Comparison of ENCODE assay signal across 1 cellular context in genomic region chr5:177338251-177339106, GRCh38.
A peak's percentile ranks its signal among the peaks of the same experiment; 100 is the strongest.
TF ChIP-seq lines count a peak whose summit lies in the region.

No MANE protein-coding gene starts in this region.

TF ChIP-seq in HepG2, 621 proteins besides CTCF, POLR2A, EP300 and RAD21:
- TF ChIP-seq AGO2 (optimal IDR thresholded peaks at IDR 0.05; ENCODE audit: low read depth, low read length) (peak; percentile 43), ETS1 (CRISPR knock-in tag; IDR thresholded peaks at IDR 0.05) (no peak)
